In the genomic region with DNA sequence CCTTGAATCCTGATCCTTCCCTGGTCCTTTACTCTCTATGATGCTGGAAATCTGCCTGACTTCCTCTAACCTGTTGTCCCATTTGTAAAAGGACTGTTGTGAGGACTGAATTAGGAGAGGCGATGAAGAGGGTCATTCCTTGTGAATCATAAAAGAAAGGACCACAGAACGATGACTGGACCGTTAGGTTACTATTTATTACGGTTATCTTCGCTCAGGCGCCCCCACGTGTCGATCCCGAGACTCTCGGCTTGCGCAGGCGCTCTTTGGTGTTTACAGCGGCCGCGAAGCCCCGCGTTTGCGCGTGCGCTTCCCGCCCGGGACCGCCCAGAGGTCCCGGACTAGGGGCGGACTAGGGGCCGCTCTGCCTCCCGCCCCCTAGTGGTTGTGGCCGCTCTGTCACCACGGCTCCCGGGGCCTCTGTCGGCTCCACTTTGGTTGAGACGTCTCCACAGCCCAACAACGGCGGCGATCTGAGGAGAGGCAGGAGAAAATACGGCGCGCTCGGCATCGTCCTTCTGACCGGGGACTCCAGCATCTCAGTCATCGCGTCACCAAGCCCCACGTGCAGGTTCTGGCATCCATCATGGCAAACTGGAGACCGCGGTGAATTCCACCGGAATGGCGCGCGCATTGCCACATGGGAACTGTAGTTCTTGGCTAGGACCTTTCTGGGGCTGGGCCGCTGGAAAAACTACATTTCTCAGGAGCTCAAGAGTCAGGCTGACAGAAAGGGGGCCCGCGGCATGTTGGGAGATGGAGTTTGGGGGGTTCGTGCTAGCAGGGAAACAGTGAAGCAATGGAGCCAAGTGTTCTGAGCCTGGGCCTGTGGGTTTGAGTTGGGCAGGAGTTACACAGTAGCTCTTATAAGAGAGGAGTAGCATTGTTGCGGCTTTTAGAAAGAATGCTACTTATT, we compare ENCODE assay signal across 1 cellular context.
TF ChIP-seq lines count a peak whose summit lies in the region.

A gene with protein sequence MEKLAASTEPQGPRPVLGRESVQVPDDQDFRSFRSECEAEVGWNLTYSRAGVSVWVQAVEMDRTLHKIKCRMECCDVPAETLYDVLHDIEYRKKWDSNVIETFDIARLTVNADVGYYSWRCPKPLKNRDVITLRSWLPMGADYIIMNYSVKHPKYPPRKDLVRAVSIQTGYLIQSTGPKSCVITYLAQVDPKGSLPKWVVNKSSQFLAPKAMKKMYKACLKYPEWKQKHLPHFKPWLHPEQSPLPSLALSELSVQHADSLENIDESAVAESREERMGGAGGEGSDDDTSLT (minus strand): TSS at position 596 of the 916 bp plus-strand sequence. CDS start 12,866 bp downstream, outside the sequence.

TF ChIP-seq in HepG2, 621 proteins besides CTCF, POLR2A, EP300 and RAD21 (continued from another document and continues in another):
- TF ChIP-seq NFKBIZ (CRISPR knock-in tag; IDR thresholded peaks at IDR 0.05), result no peak; the same call in 1 of the 2 replicates
- TF ChIP-seq ZNF263 (CRISPR knock-in tag; IDR thresholded peaks at IDR 0.05), result 0 out of 2 replicates have a peak, but pooled peaks have one; percentile 32
- peak; percentile 68 for TF ChIP-seq ARNTL (CRISPR knock-in tag; IDR thresholded peaks at IDR 0.05)
- TF ChIP-seq SMAD3 (CRISPR knock-in tag; IDR thresholded peaks at IDR 0.05), result 0 out of 2 replicates have a peak, but pooled peaks have one; percentile 51
- TF ChIP-seq STAG1 (CRISPR knock-in tag; IDR thresholded peaks at IDR 0.05), result peak; percentile 78
- 0 out of 2 replicates have a peak, but pooled peaks have one; percentile 23 for TF ChIP-seq JUND (CRISPR knock-in tag; IDR thresholded peaks at IDR 0.05)
- peak; percentile 71; the same call in 1 of the 2 replicates for TF ChIP-seq ZNF232 (CRISPR knock-in tag; IDR thresholded peaks at IDR 0.05; ENCODE audit: borderline replicate concordance)
- TF ChIP-seq SRY (CRISPR knock-in tag; IDR thresholded peaks at IDR 0.05), result 0 out of 2 replicates have a peak, but pooled peaks have one; percentile 18
- peak; percentile 7; the same call in 1 of the 2 replicates for TF ChIP-seq MIXL1 (CRISPR knock-in tag; IDR thresholded peaks at IDR 0.05)
- 0 out of 2 replicates have a peak, but pooled peaks have one; percentile 33 for TF ChIP-seq RFXANK (CRISPR knock-in tag; IDR thresholded peaks at IDR 0.05)
- no peak for TF ChIP-seq SP1 (IDR thresholded peaks at IDR 0.05)
- peak; percentile 71 for TF ChIP-seq SP1 (CRISPR knock-in tag; IDR thresholded peaks at IDR 0.05)
- TF ChIP-seq YY1 (IDR thresholded peaks at IDR 0.05; ENCODE audit: insufficient read depth, insufficient replicate concordance, low read depth, low read length), result peak; percentile 92
- TF ChIP-seq FOXA1 (IDR thresholded peaks at IDR 0.05), result no peak
- peak; percentile 92 for TF ChIP-seq FOXA1 (CRISPR knock-in tag; IDR thresholded peaks at IDR 0.05)
- TF ChIP-seq ZNF446 (CRISPR knock-in tag; IDR thresholded peaks at IDR 0.05), result no peak
- peak; percentile 14; the same call in 1 of the 2 replicates for TF ChIP-seq ZNF605 (CRISPR knock-in tag; IDR thresholded peaks at IDR 0.05)
- TF ChIP-seq GFI1 (CRISPR knock-in tag; IDR thresholded peaks at IDR 0.05; ENCODE audit: borderline replicate concordance), result no peak; the same call in 1 of the 2 replicates
- TF ChIP-seq MYNN (CRISPR knock-in tag; IDR thresholded peaks at IDR 0.05; ENCODE audit: low read depth), result peak; percentile 88; the same call in 1 of the 2 replicates
- no peak for TF ChIP-seq ZNF674 (CRISPR knock-in tag; IDR thresholded peaks at IDR 0.05; ENCODE audit: low read depth)
- TF ChIP-seq, protein P1, sequence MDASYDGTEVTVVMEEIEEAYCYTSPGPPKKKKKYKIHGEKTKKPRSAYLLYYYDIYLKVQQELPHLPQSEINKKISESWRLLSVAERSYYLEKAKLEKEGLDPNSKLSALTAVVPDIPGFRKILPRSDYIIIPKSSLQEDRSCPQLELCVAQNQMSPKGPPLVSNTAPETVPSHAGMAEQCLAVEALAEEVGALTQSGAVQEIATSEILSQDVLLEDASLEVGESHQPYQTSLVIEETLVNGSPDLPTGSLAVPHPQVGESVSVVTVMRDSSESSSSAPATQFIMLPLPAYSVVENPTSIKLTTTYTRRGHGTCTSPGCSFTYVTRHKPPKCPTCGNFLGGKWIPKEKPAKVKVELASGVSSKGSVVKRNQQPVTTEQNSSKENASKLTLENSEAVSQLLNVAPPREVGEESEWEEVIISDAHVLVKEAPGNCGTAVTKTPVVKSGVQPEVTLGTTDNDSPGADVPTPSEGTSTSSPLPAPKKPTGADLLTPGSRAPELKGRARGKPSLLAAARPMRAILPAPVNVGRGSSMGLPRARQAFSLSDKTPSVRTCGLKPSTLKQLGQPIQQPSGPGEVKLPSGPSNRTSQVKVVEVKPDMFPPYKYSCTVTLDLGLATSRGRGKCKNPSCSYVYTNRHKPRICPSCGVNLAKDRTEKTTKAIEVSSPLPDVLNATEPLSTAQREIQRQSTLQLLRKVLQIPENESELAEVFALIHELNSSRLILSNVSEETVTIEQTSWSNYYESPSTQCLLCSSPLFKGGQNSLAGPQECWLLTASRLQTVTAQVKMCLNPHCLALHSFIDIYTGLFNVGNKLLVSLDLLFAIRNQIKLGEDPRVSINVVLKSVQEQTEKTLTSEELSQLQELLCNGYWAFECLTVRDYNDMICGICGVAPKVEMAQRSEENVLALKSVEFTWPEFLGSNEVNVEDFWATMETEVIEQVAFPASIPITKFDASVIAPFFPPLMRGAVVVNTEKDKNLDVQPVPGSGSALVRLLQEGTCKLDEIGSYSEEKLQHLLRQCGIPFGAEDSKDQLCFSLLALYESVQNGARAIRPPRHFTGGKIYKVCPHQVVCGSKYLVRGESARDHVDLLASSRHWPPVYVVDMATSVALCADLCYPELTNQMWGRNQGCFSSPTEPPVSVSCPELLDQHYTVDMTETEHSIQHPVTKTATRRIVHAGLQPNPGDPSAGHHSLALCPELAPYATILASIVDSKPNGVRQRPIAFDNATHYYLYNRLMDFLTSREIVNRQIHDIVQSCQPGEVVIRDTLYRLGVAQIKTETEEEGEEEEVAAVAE (CRISPR knock-in tag; IDR thresholded peaks at IDR 0.05; ENCODE audit: borderline replicate concordance), result peak; percentile 21; the same call in 1 of the 2 replicates
- no peak for TF ChIP-seq SOX6 (IDR thresholded peaks at IDR 0.05)
- TF ChIP-seq SOX6 (CRISPR knock-in tag; IDR thresholded peaks at IDR 0.05), result peak; percentile 53; the same call in 1 of the 2 replicates
- TF ChIP-seq HCFC1 (IDR thresholded peaks at IDR 0.05; ENCODE audit: low read depth, low read length), result peak; percentile 82
- TF ChIP-seq ZNF878 (CRISPR knock-in tag; IDR thresholded peaks at IDR 0.05), result 0 out of 2 replicates have a peak, but pooled peaks have one; percentile 62
- no peak for TF ChIP-seq SMARCC2 (IDR thresholded peaks at IDR 0.05)
- no peak for TF ChIP-seq PRPF4 (IDR thresholded peaks at IDR 0.05; ENCODE audit: low read depth, low read length, poor library complexity, severe bottlenecking)
- peak; percentile 20; the same call in 1 of the 2 replicates for TF ChIP-seq SP2 (CRISPR knock-in tag; IDR thresholded peaks at IDR 0.05)
- TF ChIP-seq, protein P2, sequence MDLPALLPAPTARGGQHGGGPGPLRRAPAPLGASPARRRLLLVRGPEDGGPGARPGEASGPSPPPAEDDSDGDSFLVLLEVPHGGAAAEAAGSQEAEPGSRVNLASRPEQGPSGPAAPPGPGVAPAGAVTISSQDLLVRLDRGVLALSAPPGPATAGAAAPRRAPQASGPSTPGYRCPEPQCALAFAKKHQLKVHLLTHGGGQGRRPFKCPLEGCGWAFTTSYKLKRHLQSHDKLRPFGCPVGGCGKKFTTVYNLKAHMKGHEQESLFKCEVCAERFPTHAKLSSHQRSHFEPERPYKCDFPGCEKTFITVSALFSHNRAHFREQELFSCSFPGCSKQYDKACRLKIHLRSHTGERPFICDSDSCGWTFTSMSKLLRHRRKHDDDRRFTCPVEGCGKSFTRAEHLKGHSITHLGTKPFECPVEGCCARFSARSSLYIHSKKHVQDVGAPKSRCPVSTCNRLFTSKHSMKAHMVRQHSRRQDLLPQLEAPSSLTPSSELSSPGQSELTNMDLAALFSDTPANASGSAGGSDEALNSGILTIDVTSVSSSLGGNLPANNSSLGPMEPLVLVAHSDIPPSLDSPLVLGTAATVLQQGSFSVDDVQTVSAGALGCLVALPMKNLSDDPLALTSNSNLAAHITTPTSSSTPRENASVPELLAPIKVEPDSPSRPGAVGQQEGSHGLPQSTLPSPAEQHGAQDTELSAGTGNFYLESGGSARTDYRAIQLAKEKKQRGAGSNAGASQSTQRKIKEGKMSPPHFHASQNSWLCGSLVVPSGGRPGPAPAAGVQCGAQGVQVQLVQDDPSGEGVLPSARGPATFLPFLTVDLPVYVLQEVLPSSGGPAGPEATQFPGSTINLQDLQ (CRISPR knock-in tag; IDR thresholded peaks at IDR 0.05), result no peak
- TF ChIP-seq ZNF33B (CRISPR knock-in tag; IDR thresholded peaks at IDR 0.05), result peak; percentile 37; the same call in 1 of the 2 replicates
- peak; percentile 74 for TF ChIP-seq PHF8 (CRISPR knock-in tag; IDR thresholded peaks at IDR 0.05)
- 0 out of 2 replicates have a peak, but pooled peaks have one; percentile 26 for TF ChIP-seq ZNF614 (CRISPR knock-in tag; IDR thresholded peaks at IDR 0.05; ENCODE audit: borderline replicate concordance)
- peak; percentile 79 for TF ChIP-seq ASH2L (IDR thresholded peaks at IDR 0.05; ENCODE audit: insufficient read length, low read depth, low read length)
- peak; percentile 44; the same call in 1 of the 2 replicates for TF ChIP-seq ZNF230 (CRISPR knock-in tag; IDR thresholded peaks at IDR 0.05)
- TF ChIP-seq ZNF781 (CRISPR knock-in tag; IDR thresholded peaks at IDR 0.05; ENCODE audit: borderline replicate concordance, not compliant biosample characterization), result peak; percentile 86
- TF ChIP-seq NFE2L1 (CRISPR knock-in tag; IDR thresholded peaks at IDR 0.05; ENCODE audit: borderline replicate concordance), result 0 out of 2 replicates have a peak, but pooled peaks have one; percentile 38
- 0 out of 2 replicates have a peak, but pooled peaks have one; percentile 66 for TF ChIP-seq ZFP82 (CRISPR knock-in tag; IDR thresholded peaks at IDR 0.05; ENCODE audit: borderline replicate concordance)
- peak; percentile 70 for TF ChIP-seq POLR2G (IDR thresholded peaks at IDR 0.05; ENCODE audit: low read depth, low read length)
- TF ChIP-seq ZFP90 (CRISPR knock-in tag; IDR thresholded peaks at IDR 0.05; ENCODE audit: borderline replicate concordance), result 0 out of 2 replicates have a peak, but pooled peaks have one; percentile 69
- TF ChIP-seq, protein P3, sequence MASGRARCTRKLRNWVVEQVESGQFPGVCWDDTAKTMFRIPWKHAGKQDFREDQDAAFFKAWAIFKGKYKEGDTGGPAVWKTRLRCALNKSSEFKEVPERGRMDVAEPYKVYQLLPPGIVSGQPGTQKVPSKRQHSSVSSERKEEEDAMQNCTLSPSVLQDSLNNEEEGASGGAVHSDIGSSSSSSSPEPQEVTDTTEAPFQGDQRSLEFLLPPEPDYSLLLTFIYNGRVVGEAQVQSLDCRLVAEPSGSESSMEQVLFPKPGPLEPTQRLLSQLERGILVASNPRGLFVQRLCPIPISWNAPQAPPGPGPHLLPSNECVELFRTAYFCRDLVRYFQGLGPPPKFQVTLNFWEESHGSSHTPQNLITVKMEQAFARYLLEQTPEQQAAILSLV (CRISPR knock-in tag; IDR thresholded peaks at IDR 0.05; ENCODE audit: borderline replicate concordance), result peak; percentile 45; the same call in 1 of the 2 replicates
- peak; percentile 72; the same call in 1 of the 2 replicates for TF ChIP-seq MEF2D (CRISPR knock-in tag; IDR thresholded peaks at IDR 0.05)
- peak; percentile 76; the same call in 1 of the 2 replicates for TF ChIP-seq ZNF607 (CRISPR knock-in tag; IDR thresholded peaks at IDR 0.05; ENCODE audit: borderline replicate concordance)
- TF ChIP-seq ZNF839 (CRISPR knock-in tag; IDR thresholded peaks at IDR 0.05; ENCODE audit: borderline replicate concordance), result peak; percentile 74; the same call in 1 of the 2 replicates
- TF ChIP-seq ZNF572 (CRISPR knock-in tag; IDR thresholded peaks at IDR 0.05), result peak; percentile 92
- TF ChIP-seq REPIN1 (CRISPR knock-in tag; IDR thresholded peaks at IDR 0.05; ENCODE audit: borderline replicate concordance, low read depth), result peak; percentile 70; the same call in 1 of the 2 replicates
- TF ChIP-seq SP5 (CRISPR knock-in tag; IDR thresholded peaks at IDR 0.05; ENCODE audit: borderline replicate concordance, low read depth), result peak; percentile 42; the same call in 1 of the 2 replicates
- no peak for TF ChIP-seq ZNF567 (CRISPR knock-in tag; IDR thresholded peaks at IDR 0.05; ENCODE audit: borderline replicate concordance)
- peak; percentile 37; the same call in 1 of the 2 replicates for TF ChIP-seq SALL2 (CRISPR knock-in tag; IDR thresholded peaks at IDR 0.05)
- TF ChIP-seq DMAP1 (CRISPR knock-in tag; IDR thresholded peaks at IDR 0.05), result peak; percentile 50; the same call in 1 of the 2 replicates
- peak; percentile 74; the same call in 1 of the 2 replicates for TF ChIP-seq ZNF234 (CRISPR knock-in tag; conservative IDR thresholded peaks at IDR 0.05)
- TF ChIP-seq ZNF615 (CRISPR knock-in tag; IDR thresholded peaks at IDR 0.05; ENCODE audit: borderline replicate concordance), result peak; percentile 74; the same call in 1 of the 2 replicates
- TF ChIP-seq, protein P4, sequence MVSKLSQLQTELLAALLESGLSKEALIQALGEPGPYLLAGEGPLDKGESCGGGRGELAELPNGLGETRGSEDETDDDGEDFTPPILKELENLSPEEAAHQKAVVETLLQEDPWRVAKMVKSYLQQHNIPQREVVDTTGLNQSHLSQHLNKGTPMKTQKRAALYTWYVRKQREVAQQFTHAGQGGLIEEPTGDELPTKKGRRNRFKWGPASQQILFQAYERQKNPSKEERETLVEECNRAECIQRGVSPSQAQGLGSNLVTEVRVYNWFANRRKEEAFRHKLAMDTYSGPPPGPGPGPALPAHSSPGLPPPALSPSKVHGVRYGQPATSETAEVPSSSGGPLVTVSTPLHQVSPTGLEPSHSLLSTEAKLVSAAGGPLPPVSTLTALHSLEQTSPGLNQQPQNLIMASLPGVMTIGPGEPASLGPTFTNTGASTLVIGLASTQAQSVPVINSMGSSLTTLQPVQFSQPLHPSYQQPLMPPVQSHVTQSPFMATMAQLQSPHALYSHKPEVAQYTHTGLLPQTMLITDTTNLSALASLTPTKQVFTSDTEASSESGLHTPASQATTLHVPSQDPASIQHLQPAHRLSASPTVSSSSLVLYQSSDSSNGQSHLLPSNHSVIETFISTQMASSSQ (IDR thresholded peaks at IDR 0.05; ENCODE audit: low read depth), result no peak
- TF ChIP-seq, protein P4 (CRISPR knock-in tag; IDR thresholded peaks at IDR 0.05; ENCODE audit: borderline replicate concordance), result peak; percentile 59; the same call in 1 of the 2 replicates
